ENCODE assay signal across 21 cellular contexts in genomic region chr13:27139565-27139964, GRCh38. TPM values are rescaled to one million over a fixed set of nuclear protein-coding genes. Genes with fewer than 3 reads are reported as not detected.
DNase-seq lines count a peak whose midpoint lies in the region; ATAC-seq and TF ChIP-seq lines count a peak whose summit lies in the region.
"Had no signal": no experiment of that assay in that cellular context is flagged by ENCODE, and none has a peak within 500 bp of the region (broad histone marks: within the 10 kb centered on the region; RNA-seq: fewer than 3 reads in every experiment).

No MANE protein-coding gene starts in this region.

- peaks cover 6% of the 10 kb centered on the region for H3K36me3 Mint-ChIP-seq in MCF 10A (ENCODE audit: insufficient read depth, unreplicated experiment)
- H3K36me3 Mint-ChIP-seq in activated CD4-positive, alpha-beta T cell treated with anti-CD3 and anti-CD28 coated beads, Interleukin-2, amount 10 ng/mL, durations not matched to agents 24 days and 14 days (ENCODE audit: low read depth) = peaks cover 13% of the 10 kb centered on the region

- intact Hi-C loops in MCF 10A (cut with micrococcal nuclease) = no loop called here
- intact Hi-C loops in breast epithelium (cut with DNase I; ENCODE audit: low total_unique reads) = no loop called here
- intact Hi-C loops in activated CD4-positive, alpha-beta T cell treated with anti-CD3 and anti-CD28 coated beads, Interleukin-2, amount 10 ng/mL, durations not matched to agents 24 days and 14 days (cut with micrococcal nuclease) = loop anchor here (10.0 kb wide), 1 partner anchor 1005 kb away; no protein-coding TSS in a partner anchor

- H3K27me3 Mint-ChIP-seq in MCF 10A (ENCODE audit: insufficient read depth, unreplicated experiment) = no peaks in the 10 kb centered on the region
- no peaks in the 10 kb centered on the region for H3K27me3 Mint-ChIP-seq in activated CD4-positive, alpha-beta T cell treated with anti-CD3 and anti-CD28 coated beads, Interleukin-2, amount 10 ng/mL, durations not matched to agents 24 days and 14 days
- H3K27me3 Mint-ChIP-seq: CD4-positive, alpha-beta T cell had no signal

- no peaks in the 10 kb centered on the region for H3K4me1 ChIP-seq in breast epithelium
- H3K4me1 ChIP-seq in foreskin keratinocyte = peaks cover 18% of the 10 kb centered on the region
- H3K4me1 ChIP-seq: Caco-2 had no signal

- H3K4me1 Mint-ChIP-seq in MCF 10A (ENCODE audit: insufficient read depth, unreplicated experiment) = no peaks in the 10 kb centered on the region
- peaks cover 20% of the 10 kb centered on the region for H3K4me1 Mint-ChIP-seq in activated CD4-positive, alpha-beta T cell treated with anti-CD3 and anti-CD28 coated beads, Interleukin-2, amount 10 ng/mL, durations not matched to agents 24 days and 14 days

- H3K36me3 ChIP-seq in breast epithelium = no peaks in the 10 kb centered on the region

- peaks cover 3 to 8% of the 10 kb centered on the region in 2 donors for H3K9me3 ChIP-seq in breast epithelium
- H3K9me3 ChIP-seq: Caco-2 had no signal

- H3K27me3 ChIP-seq in breast epithelium = no peaks in the 10 kb centered on the region
- H3K27me3 ChIP-seq in foreskin keratinocyte = no peaks in the 10 kb centered on the region

- H3K4me3 ChIP-seq in breast epithelium (no peak overlapping the region), epithelial cell of esophagus (ENCODE audit: low read length) (no peak overlapping the region)
- H3K4me3 ChIP-seq: A549, GM23338 had no signal

- no peak overlapping the region for H3K27ac ChIP-seq in breast epithelium
- H3K27ac ChIP-seq in foreskin keratinocyte = peak overlapping the region; percentile 74
- H3K27ac ChIP-seq: 22Rv1, A549, C4-2B, HL-60 had no signal

- POLR2A ChIA-PET in MCF 10A (lab: Yijun Ruan, JAX) = interaction anchor here (1.0 to 1.9 kb wide), 7 partner anchors 9 to 220 kb away, joined by 3 to 11 read pairs (median 5); no protein-coding TSS in a partner anchor

- H3K4me3 Mint-ChIP-seq in MCF 10A (ENCODE audit: unreplicated experiment) = no peak overlapping the region
- no peak overlapping the region for H3K4me3 Mint-ChIP-seq in activated CD4-positive, alpha-beta T cell treated with anti-CD3 and anti-CD28 coated beads, Interleukin-2, amount 10 ng/mL, durations not matched to agents 24 days and 14 days
- H3K4me3 Mint-ChIP-seq: CD4-positive, alpha-beta T cell; GM23338 had no signal

- H3K27ac Mint-ChIP-seq in MCF 10A (ENCODE audit: low read depth, unreplicated experiment) = no peak overlapping the region
- no peak overlapping the region for H3K27ac Mint-ChIP-seq in activated CD4-positive, alpha-beta T cell treated with anti-CD3 and anti-CD28 coated beads, Interleukin-2, amount 10 ng/mL, durations not matched to agents 24 days and 14 days
- H3K27ac Mint-ChIP-seq: CD4-positive, alpha-beta T cell; GM23338 had no signal

- DNase-seq in MCF 10A (ENCODE audit: unreplicated experiment) (peak; percentile 5), breast epithelium (ENCODE audit: low spot score in 2 of 2) (no peak), epithelial cell of esophagus (ENCODE audit: low read depth) (peak; percentile 85), foreskin keratinocyte (peak; percentile 60 to 84), DMS 273 treated with DMSO at 0.1 percent for 48 hours (lab: John Stamatoyannopoulos, UW) (no peak), dedifferentiated amniotic fluid mesenchymal stem cell (ENCODE audit: extremely low spot score) (no peak)
- no peak for DNase-seq in activated CD4-positive, alpha-beta T cell treated with anti-CD3 and anti-CD28 coated beads, Interleukin-2, amount 10 ng/mL, durations not matched to agents 24 days and 14 days
- DNase-seq: AML-193; Caco-2; CD4-positive, alpha-beta T cell; DMS153; DMS79 treated with DMSO at 0.1 percent for 48 hours; GF-D8; HCEC 1CT had no signal

- peaks cover 10% of the 10 kb centered on the region for H3K9me3 Mint-ChIP-seq in MCF 10A (ENCODE audit: unreplicated experiment)
- H3K9me3 Mint-ChIP-seq in activated CD4-positive, alpha-beta T cell treated with anti-CD3 and anti-CD28 coated beads, Interleukin-2, amount 10 ng/mL, durations not matched to agents 24 days and 14 days = peaks cover 6% of the 10 kb centered on the region

- TF ChIP-seq CTCF in MCF 10A (IDR thresholded peaks at IDR 0.05; ENCODE audit: unreplicated experiment) (no peak), breast epithelium (IDR thresholded peaks at IDR 0.05) (no peak), epithelial cell of esophagus (IDR thresholded peaks at IDR 0.05; ENCODE audit: insufficient read depth, low read depth, low read length, missing control alignments) (no peak), foreskin keratinocyte (conservative IDR thresholded peaks at IDR 0.05) (no peak)

- TF ChIP-seq POLR2A in breast epithelium (IDR thresholded peaks at IDR 0.05) = no peak

- CTCF ChIA-PET in MCF 10A (lab: Yijun Ruan, JAX) = interaction anchor here (1.0 to 1.2 kb wide), 2 partner anchors 8 to 30 kb away, joined by 3 read pairs; no protein-coding TSS in a partner anchor

- ATAC-seq in foreskin keratinocyte (peak; percentile 92), HG03139 (IDR thresholded peaks at IDR 0.05; ENCODE audit: unreplicated experiment) (no peak)
- ATAC-seq: A549, GM23338, HepG2 had no signal

- no TSS peak for BruUV-seq in MCF 10A (replicated peaks; lab: Mats Ljungman, UMichigan)

RNA-seq across cellular contexts. Expression of gene USP12, which starts 32.0 kb away (rescaled TPM):
- total RNA-seq in MCF 10A (2022) (20.6 and 21.7 TPM in 2 replicates), breast epithelium (10 to 100 TPM; 21.0 to 33.4 (median 21.0) TPM), foreskin keratinocyte (19.6 and 21.1 TPM in 2 replicates)
- polyA plus RNA-seq in foreskin keratinocyte = 8.8 and 10.6 TPM in 2 replicates
- 40.6 and 47.0 TPM in 2 replicates for total RNA-seq in activated CD4-positive, alpha-beta T cell treated with anti-CD3 and anti-CD28 coated beads, Interleukin-2, amount 10 ng/mL, durations not matched to agents 24 days and 14 days

Comparison
In these comparisons a context has a peak if more than half of its experiments do, and no peak if none do; other contexts are left out.
1. DNase-seq: peak in MCF 10A (single experiment), epithelial cell of esophagus (single experiment) and foreskin keratinocyte (2 of 2); none in breast epithelium (0 of 2), DMS 273 treated with DMSO at 0.1 percent for 48 hours (single experiment), activated CD4-positive, alpha-beta T cell treated with anti-CD3 and anti-CD28 coated beads, Interleukin-2, amount 10 ng/mL, durations not matched to agents 24 days and 14 days (single experiment) and dedifferentiated amniotic fluid mesenchymal stem cell (single experiment).